1 cellular context compared by ENCODE assay signal in the genomic region with DNA sequence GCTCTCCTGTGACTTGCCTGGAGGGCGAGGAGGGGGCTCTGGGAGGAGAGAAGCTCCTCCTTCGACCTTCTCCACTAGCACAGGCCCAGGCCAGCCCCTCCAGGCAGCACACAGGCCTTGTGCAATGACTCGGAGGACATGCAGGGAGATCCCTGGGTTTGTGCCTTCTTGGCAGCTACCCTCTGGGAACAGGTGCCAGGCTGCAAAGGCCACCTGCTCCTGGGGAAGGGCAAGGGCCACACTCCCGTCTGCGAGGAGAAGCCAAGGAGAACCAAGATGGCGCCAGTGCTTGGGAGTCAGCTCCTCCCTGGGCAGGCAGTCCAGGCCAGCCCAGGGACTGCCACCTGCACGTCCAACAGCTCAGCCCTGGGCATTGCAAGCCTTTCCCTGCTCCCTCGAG.
TF ChIP-seq lines count a peak whose summit lies in the region.

No MANE protein-coding gene starts in this region.

TF ChIP-seq in H1, 55 proteins besides CTCF, POLR2A, EP300 and RAD21:
- TF ChIP-seq, protein P1, sequence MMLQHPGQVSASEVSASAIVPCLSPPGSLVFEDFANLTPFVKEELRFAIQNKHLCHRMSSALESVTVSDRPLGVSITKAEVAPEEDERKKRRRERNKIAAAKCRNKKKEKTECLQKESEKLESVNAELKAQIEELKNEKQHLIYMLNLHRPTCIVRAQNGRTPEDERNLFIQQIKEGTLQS (IDR thresholded peaks at IDR 0.05; ENCODE audit: insufficient read depth, low read depth, low read length): no peak
- TF ChIP-seq SUZ12 (IDR thresholded peaks at IDR 0.05; ENCODE audit: low read length) (no peak), SP1 (IDR thresholded peaks at IDR 0.05; ENCODE audit: low read depth, low read length) (no peak), SIX5 (IDR thresholded peaks at IDR 0.05; ENCODE audit: low read depth, low read length) (no peak), CEBPB (IDR thresholded peaks at IDR 0.05; ENCODE audit: low read depth, low read length) (no peak), SIRT6 (IDR thresholded peaks at IDR 0.05; ENCODE audit: low read length) (no peak), GABPA (IDR thresholded peaks at IDR 0.05; ENCODE audit: borderline replicate concordance, insufficient read depth, low read length) (no peak), RFX5 (IDR thresholded peaks at IDR 0.05; ENCODE audit: borderline replicate concordance, low read depth, low read length) (no peak), YY1 (IDR thresholded peaks at IDR 0.05; ENCODE audit: low read depth, low read length) (no peak), BCL11A (IDR thresholded peaks at IDR 0.05; ENCODE audit: low read depth in 2 of 2, low read length in 2 of 2) (no peak), CBX8 (IDR thresholded peaks at IDR 0.05; ENCODE audit: borderline replicate concordance, low read depth, low read length) (no peak), SAP30 (IDR thresholded peaks at IDR 0.05; ENCODE audit: insufficient read depth, insufficient replicate concordance, low read length) (no peak), BACH1 (IDR thresholded peaks at IDR 0.05; ENCODE audit: low read length) (no peak), PHF8 (conservative IDR thresholded peaks at IDR 0.05; ENCODE audit: low read depth, low read length) (no peak), ZNF274 (IDR thresholded peaks at IDR 0.05; ENCODE audit: borderline replicate concordance, extremely low read depth, low read length) (no peak), CHD2 (IDR thresholded peaks at IDR 0.05; ENCODE audit: low read length) (no peak)
TF ChIP-seq in H1: peak in this region for 0.
